20 cellular contexts compared by ENCODE assay signal in the genomic region with DNA sequence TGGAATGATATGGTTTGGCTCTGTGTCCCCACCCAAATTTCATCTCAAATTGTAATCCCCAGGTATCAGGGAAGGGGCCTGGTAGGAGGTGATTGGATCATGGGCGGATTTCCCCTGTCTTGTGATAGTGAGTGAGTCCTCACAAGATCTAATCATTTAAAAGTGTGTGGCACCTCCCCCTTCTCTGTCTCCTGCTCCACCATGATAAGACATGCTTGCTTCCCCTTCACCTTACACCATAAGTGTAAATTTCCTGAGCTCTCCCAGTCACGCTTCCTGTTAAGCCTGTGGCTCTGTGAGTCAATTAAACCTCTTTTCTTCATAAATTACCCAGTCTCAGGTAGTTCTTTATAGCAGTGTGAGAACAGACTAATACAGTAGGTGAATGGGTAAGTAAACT.
"Had no signal": no experiment of that assay in that cellular context is flagged by ENCODE, and none has a peak within 500 bp of the region (broad histone marks: within the 10 kb centered on the region; RNA-seq: fewer than 3 reads in every experiment).

No MANE protein-coding gene starts in this region.

- DNase-seq: left ventricle myocardium superior; naive thymus-derived CD8-positive, alpha-beta T cell; nucleus accumbens; pancreas; retina; stimulated activated CD4-positive, alpha-beta T cell treated with anti-CD3 and anti-CD28 coated beads, Interleukin-12 subunit alpha, Interleukin-12 subunit beta, amount 100 ng/mL, for 4 hours; stimulated activated CD4-positive, alpha-beta T cell treated with anti-CD3 and anti-CD28 coated beads, Interleukin-15, amount 100 ng/mL, for 24 hours; stimulated activated CD4-positive, alpha-beta T cell treated with anti-CD3 and anti-CD28 coated beads, Interleukin-2, amount 100 ng/mL, for 24 hours; stimulated activated CD4-positive, alpha-beta T cell treated with anti-CD3 and anti-CD28 coated beads, Interleukin-4, amount 100 ng/mL, for 1 hour; stimulated activated naive B cell treated with anti-CD40 and anti-IgM and Interleukin-4, amounts not matched to agents 10 μg/mL and 1 μg/mL and 100 μg/mL, for 72 hours; stimulated activated naive CD8-positive, alpha-beta T cell treated with anti-CD3 and anti-CD28 coated beads, Interleukin-15, Interleukin-2, amounts not matched to agents 100 U/mL and 50 U/mL, for 24 hours; stomach; testis; thyroid gland; transverse colon had no signal

- H3K4me1 Mint-ChIP-seq: memory B cell; stimulated activated naive B cell treated with anti-CD40 and anti-IgM and Interleukin-4, amounts not matched to agents 10 μg/mL and 1 μg/mL and 100 μg/mL, for 72 hours had no signal

- ATAC-seq: left ventricle myocardium superior; naive thymus-derived CD8-positive, alpha-beta T cell; pancreas; right cardiac atrium; sciatic nerve; stimulated activated naive B cell treated with anti-CD40 and anti-IgM and Interleukin-4, amounts not matched to agents 10 μg/mL and 1 μg/mL and 100 μg/mL, for 72 hours; stimulated activated naive CD8-positive, alpha-beta T cell treated with anti-CD3 and anti-CD28 coated beads, Interleukin-15, Interleukin-2, amounts not matched to agents 100 U/mL and 50 U/mL, for 24 hours had no signal

- H3K27ac Mint-ChIP-seq: memory B cell; naive thymus-derived CD8-positive, alpha-beta T cell; nephron; stimulated activated naive B cell treated with anti-CD40 and anti-IgM and Interleukin-4, amounts not matched to agents 10 μg/mL and 1 μg/mL and 100 μg/mL, for 72 hours had no signal

- H3K4me3 Mint-ChIP-seq: memory B cell; naive thymus-derived CD8-positive, alpha-beta T cell; nephron; neural crest cell; stimulated activated naive B cell treated with anti-CD40 and anti-IgM and Interleukin-4, amounts not matched to agents 10 μg/mL and 1 μg/mL and 100 μg/mL, for 72 hours had no signal
